Comparison of ENCODE assay signal across 16 cellular contexts in genomic region chr6:63964347-63964746, GRCh38.
"Had no signal": no experiment of that assay in that cellular context is flagged by ENCODE, and none has a peak within 500 bp of the region (broad histone marks: within the 10 kb centered on the region; RNA-seq: fewer than 3 reads in every experiment).

No MANE protein-coding gene starts in this region.

- H3K4me1 Mint-ChIP-seq: activated B cell treated with CpG ODN at 0.5 μM for 24 hours; activated CD4-positive, alpha-beta T cell treated with anti-CD3 and anti-CD28 coated beads, Interleukin-2, amount 10 ng/mL, durations not matched to agents 7 days and 5 days; activated naive CD4-positive, alpha-beta T cell treated with anti-CD3 and anti-CD28 coated beads, Interleukin-2, amount 50 U/mL, for 24 hours; T-helper 17 cell had no signal

- H3K4me3 ChIP-seq: body of pancreas, uterus had no signal

- H3K27ac ChIP-seq: body of pancreas, neutrophil, uterus had no signal

- H3K36me3 ChIP-seq: neutrophil, uterus had no signal

- ATAC-seq: body of pancreas, left ventricle myocardium superior, right cardiac atrium, T-helper 17 cell had no signal

- H3K4me1 ChIP-seq: body of pancreas, uterus had no signal

- H3K27me3 Mint-ChIP-seq: activated B cell treated with CpG ODN at 0.5 μM for 24 hours; activated CD4-positive, alpha-beta T cell treated with anti-CD3 and anti-CD28 coated beads, Interleukin-2, amount 10 ng/mL, durations not matched to agents 7 days and 5 days; activated naive CD4-positive, alpha-beta T cell treated with anti-CD3 and anti-CD28 coated beads, Interleukin-2, amount 50 U/mL, for 24 hours; activated T-cell treated with anti-CD3 and anti-CD28 coated beads, Interleukin-2, amount 50 U/mL, for 24 hours; dendritic cell treated with granulocyte-macrophage colony-stimulating factor and Interleukin-4, amounts not matched to agents 40 ng/mL and 50 ng/mL, for 4 days; progenitor cell of endocrine pancreas; T-helper 17 cell had no signal

- H3K27ac Mint-ChIP-seq: activated B cell treated with CpG ODN at 0.5 μM for 24 hours; activated CD4-positive, alpha-beta T cell treated with anti-CD3 and anti-CD28 coated beads, Interleukin-2, amount 10 ng/mL, durations not matched to agents 7 days and 5 days; activated naive CD4-positive, alpha-beta T cell treated with anti-CD3 and anti-CD28 coated beads, Interleukin-2, amount 50 U/mL, for 24 hours; activated T-cell treated with anti-CD3 and anti-CD28 coated beads, Interleukin-2, amount 50 U/mL, for 24 hours; dendritic cell treated with granulocyte-macrophage colony-stimulating factor and Interleukin-4, amounts not matched to agents 40 ng/mL and 50 ng/mL, for 4 days; progenitor cell of endocrine pancreas; T-helper 17 cell had no signal

- H3K4me3 Mint-ChIP-seq: activated B cell treated with CpG ODN at 0.5 μM for 24 hours; activated CD4-positive, alpha-beta T cell treated with anti-CD3 and anti-CD28 coated beads, Interleukin-2, amount 10 ng/mL, durations not matched to agents 7 days and 5 days; activated naive CD4-positive, alpha-beta T cell treated with anti-CD3 and anti-CD28 coated beads, Interleukin-2, amount 50 U/mL, for 24 hours; activated T-cell treated with anti-CD3 and anti-CD28 coated beads, Interleukin-2, amount 50 U/mL, for 24 hours; dendritic cell treated with granulocyte-macrophage colony-stimulating factor and Interleukin-4, amounts not matched to agents 40 ng/mL and 50 ng/mL, for 4 days; T-helper 17 cell had no signal

- DNase-seq: activated B cell treated with CpG ODN at 0.5 μM for 24 hours; activated CD4-positive, alpha-beta T cell treated with anti-CD3 and anti-CD28 coated beads, Interleukin-2, amount 10 ng/mL, durations not matched to agents 7 days and 5 days; activated effector memory CD4-positive, alpha-beta T cell treated with Interleukin-2 at 50 U/mL for 16 hours; activated T-cell treated with anti-CD3 and anti-CD28 coated beads, Interleukin-2, amount 50 U/mL, for 24 hours; body of pancreas; cerebellar nuclear complex; head of caudate nucleus; left ventricle myocardium superior; right cardiac atrium; small intestine; T-helper 17 cell; uterus had no signal

- FAIRE-seq: small intestine had no signal

- H3K9me3 ChIP-seq: body of pancreas, neutrophil, uterus had no signal

- H3K9me3 Mint-ChIP-seq: activated B cell treated with CpG ODN at 0.5 μM for 24 hours; activated naive CD4-positive, alpha-beta T cell treated with anti-CD3 and anti-CD28 coated beads, Interleukin-2, amount 50 U/mL, for 24 hours had no signal

- H3K27me3 ChIP-seq: body of pancreas, neutrophil, uterus had no signal

- H3K36me3 Mint-ChIP-seq: activated naive CD4-positive, alpha-beta T cell treated with anti-CD3 and anti-CD28 coated beads, Interleukin-2, amount 50 U/mL, for 24 hours had no signal
